In genomic region chr2:181573140-181573736, GRCh38 we compare ENCODE assay signal across 8 cellular contexts.
DNase-seq lines count a peak whose midpoint lies in the region; ATAC-seq and TF ChIP-seq lines count a peak whose summit lies in the region.

No MANE protein-coding gene starts in this region.

- 44% methylated on average over 4 of the region's 4 CpGs for WGBS in suprapubic skin

- no peaks in the 10 kb centered on the region for H3K9me3 ChIP-seq in adipocyte (ENCODE audit: control insufficient read depth, low read length)
- H3K9me3 ChIP-seq in lower lobe of right lung = no peaks in the 10 kb centered on the region
- H3K9me3 ChIP-seq in suprapubic skin = no peaks in the 10 kb centered on the region

- H3K9ac ChIP-seq in adipocyte (ENCODE audit: low read length) = no peak overlapping the region

- ATAC-seq in lower lobe of right lung (no peak), GM18517 (IDR thresholded peaks at IDR 0.05; ENCODE audit: unreplicated experiment) (no peak)

- no peaks in the 10 kb centered on the region for H3K27me3 ChIP-seq in adipocyte (replicated peaks; ENCODE audit: control insufficient read depth, insufficient read depth, low read length)
- no peaks in the 10 kb centered on the region for H3K27me3 ChIP-seq in lower lobe of right lung (ENCODE audit: low read depth)
- no peaks in the 10 kb centered on the region for H3K27me3 ChIP-seq in suprapubic skin

- TF ChIP-seq CTCF in lower lobe of right lung (IDR thresholded peaks at IDR 0.05) = peak; percentile 38
- peak in 1 of 2 donors; percentile 11 for TF ChIP-seq CTCF in suprapubic skin (IDR thresholded peaks at IDR 0.05)

- DNase-seq in EL = peak; percentile 30
- DNase-seq in LoVo (ENCODE audit: low spot score) = peak; percentile 42
- DNase-seq in adipocyte (ENCODE audit: low read depth) = peak; percentile 61
- no peak for DNase-seq in lower lobe of right lung
- no peak for DNase-seq in suprapubic skin (ENCODE audit: low spot score in 2 of 2)
- DNase-seq in islet precursor cell = no peak
- no peak for DNase-seq in DMS79 (lab: John Stamatoyannopoulos, UW)

- H3K27ac ChIP-seq in lower lobe of right lung (no peak overlapping the region), suprapubic skin (no peak overlapping the region)

- no peak for TF ChIP-seq POLR2A in suprapubic skin (IDR thresholded peaks at IDR 0.05)

- H3K4me1 ChIP-seq in adipocyte (ENCODE audit: control insufficient read depth, insufficient read depth, low read length) (no peaks in the 10 kb centered on the region), lower lobe of right lung (no peaks in the 10 kb centered on the region), suprapubic skin (no peaks in the 10 kb centered on the region)

- intact Hi-C loops in lower lobe of right lung (cut with DNase I) = no loop called here

- no peak for TF ChIP-seq EP300 in suprapubic skin (IDR thresholded peaks at IDR 0.05)

- H3K36me3 ChIP-seq in adipocyte (ENCODE audit: control insufficient read depth, insufficient read depth, low read length, severe bottlenecking) (no peaks in the 10 kb centered on the region), lower lobe of right lung (no peaks in the 10 kb centered on the region), suprapubic skin (no peaks in the 10 kb centered on the region)

- H3K4me3 ChIP-seq in adipocyte (ENCODE audit: low read length) (no peak overlapping the region), lower lobe of right lung (no peak overlapping the region), suprapubic skin (no peak overlapping the region)

Comparison
In these comparisons a context has a peak if more than half of its experiments do, and no peak if none do; other contexts are left out.
1. DNase-seq: peak in EL (single experiment), LoVo (single experiment) and adipocyte (single experiment); none in lower lobe of right lung (single experiment), suprapubic skin (0 of 2), islet precursor cell (single experiment) and DMS79 (single experiment).